ENCODE assay signal across 18 cellular contexts in genomic region chr3:82082796-82083195, GRCh38.
"Had no signal": no experiment of that assay in that cellular context is flagged by ENCODE, and none has a peak within 500 bp of the region (broad histone marks: within the 10 kb centered on the region; RNA-seq: fewer than 3 reads in every experiment).

No MANE protein-coding gene starts in this region.

- H3K4me3 ChIP-seq: esophagus squamous epithelium, gastroesophageal sphincter, hepatocyte, right atrium auricular region, spleen, suprapubic skin had no signal

- H3K79me2 ChIP-seq: hepatocyte, parathyroid adenoma had no signal

- H2AFZ ChIP-seq: hepatocyte, parathyroid adenoma had no signal

- H3K27ac ChIP-seq: esophagus squamous epithelium, gastroesophageal sphincter, hepatocyte, parathyroid adenoma, right atrium auricular region, spleen, suprapubic skin had no signal

- DNase-seq: activated CD4-positive, alpha-beta T cell treated with anti-CD3 and anti-CD28 coated beads, Interleukin-2, amount 50 U/mL, for 4 hours; activated CD4-positive, CD25-positive, alpha-beta regulatory T cell treated with anti-CD3 and anti-CD28 coated beads, Interleukin-2, amount 50 U/mL, for 72 hours; activated effector memory CD4-positive, alpha-beta T cell treated with Interleukin-2 at 50 U/mL for 16 hours; activated T-cell treated with anti-CD3 and anti-CD28 coated beads, Interleukin-2, amount 50 U/mL, for 24 hours; amygdala; esophagus squamous epithelium; kidney glomerular epithelial cell; midbrain; naive B cell; spleen; stimulated activated naive CD4-positive, alpha-beta T cell treated with Interleukin-2 at 50 U/mL for 16 hours; T-helper 9 cell had no signal

- H3K27me3 ChIP-seq: esophagus squamous epithelium, gastroesophageal sphincter, hepatocyte, right atrium auricular region, spleen, suprapubic skin had no signal

- H3K9me3 ChIP-seq: esophagus squamous epithelium, gastroesophageal sphincter, right atrium auricular region, suprapubic skin had no signal

- H3K4me2 ChIP-seq: hepatocyte had no signal

- H3K36me3 ChIP-seq: esophagus squamous epithelium, gastroesophageal sphincter, right atrium auricular region, spleen, suprapubic skin had no signal

- H3K9ac ChIP-seq: parathyroid adenoma had no signal

- FAIRE-seq: colon had no signal

- H3K4me1 ChIP-seq: esophagus squamous epithelium, gastroesophageal sphincter, parathyroid adenoma, suprapubic skin had no signal
